In the genomic region with DNA sequence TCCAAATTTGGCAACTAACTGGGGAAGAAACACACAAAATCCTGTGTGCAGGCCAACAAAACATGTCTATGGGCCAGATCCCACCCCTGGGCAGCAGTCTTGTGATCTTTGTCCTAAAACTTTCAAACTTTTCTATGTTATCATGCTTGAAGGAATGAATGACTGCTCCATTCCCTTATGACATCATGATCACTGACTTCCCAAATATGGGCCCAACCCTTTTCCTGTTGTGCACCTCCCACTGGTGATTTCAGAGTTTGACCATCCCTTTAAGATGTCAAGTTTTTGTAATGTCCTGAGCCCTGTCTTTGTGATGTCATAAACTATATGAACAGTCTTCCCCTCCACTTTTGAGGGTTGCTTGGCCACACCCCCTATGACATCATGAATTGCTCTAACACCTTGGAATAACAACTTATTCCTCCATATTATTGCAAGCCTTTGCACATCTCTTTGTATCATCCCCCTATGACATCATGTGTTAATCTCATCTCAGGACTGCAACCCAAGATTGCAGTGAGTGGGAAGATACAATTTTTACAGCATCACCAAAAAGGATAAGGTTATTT, we compare ENCODE assay signal across 21 cellular contexts.
"Had no signal": no experiment of that assay in that cellular context is flagged by ENCODE, and none has a peak within 500 bp of the region (broad histone marks: within the 10 kb centered on the region; RNA-seq: fewer than 3 reads in every experiment).

No MANE protein-coding gene starts in this region.

- H3K4me2 ChIP-seq: hepatocyte had no signal

- H3K36me3 ChIP-seq: thyroid gland had no signal

- H3K4me1 Mint-ChIP-seq: natural killer cell; stimulated activated naive B cell treated with anti-CD40 and anti-IgM and Interleukin-4, amounts not matched to agents 10 μg/mL and 1 μg/mL and 100 μg/mL, for 72 hours; WTC11 had no signal

- H3K27ac Mint-ChIP-seq: activated CD4-positive, alpha-beta memory T cell treated with anti-CD3 and anti-CD28 coated beads, Interleukin-2, amount 10 ng/mL, durations not matched to agents 7 days and 5 days; activated naive CD4-positive, alpha-beta T cell treated with anti-CD3 and anti-CD28 coated beads, Interleukin-2, amount 50 U/mL, for 24 hours; brain; natural killer cell; stimulated activated naive B cell treated with anti-CD40 and anti-IgM and Interleukin-4, amounts not matched to agents 10 μg/mL and 1 μg/mL and 100 μg/mL, for 72 hours; T-helper 17 cell; WTC11 had no signal

- H3K4me3 ChIP-seq: hepatocyte, thyroid gland had no signal

- H3K4me1 ChIP-seq: thyroid gland had no signal

- H3K9me3 ChIP-seq: thyroid gland had no signal

- ATAC-seq: activated T-cell treated with anti-CD3 and anti-CD28 coated beads, Interleukin-2, amount 50 U/mL, for 4 hours; left ventricle myocardium superior; natural killer cell; stimulated activated naive B cell treated with anti-CD40 and anti-IgM and Interleukin-4, amounts not matched to agents 10 μg/mL and 1 μg/mL and 100 μg/mL, for 72 hours; T-helper 17 cell; WTC11 had no signal

- H2AFZ ChIP-seq: hepatocyte had no signal

- H3K27me3 ChIP-seq: hepatocyte, thyroid gland had no signal

- H3K27ac ChIP-seq: hepatocyte, thyroid gland had no signal

- H3K27me3 Mint-ChIP-seq: activated naive CD4-positive, alpha-beta T cell treated with anti-CD3 and anti-CD28 coated beads, Interleukin-2, amount 50 U/mL, for 24 hours; brain had no signal

- H3K9me3 Mint-ChIP-seq: activated CD4-positive, alpha-beta memory T cell treated with anti-CD3 and anti-CD28 coated beads, Interleukin-2, amount 10 ng/mL, durations not matched to agents 7 days and 5 days; activated naive CD4-positive, alpha-beta T cell treated with anti-CD3 and anti-CD28 coated beads, Interleukin-2, amount 50 U/mL, for 24 hours; activated T-cell treated with anti-CD3 and anti-CD28 coated beads, Interleukin-2, amount 50 U/mL, for 4 hours; natural killer cell; stimulated activated naive B cell treated with anti-CD40 and anti-IgM and Interleukin-4, amounts not matched to agents 10 μg/mL and 1 μg/mL and 100 μg/mL, for 72 hours; WTC11 had no signal

- H3K36me3 Mint-ChIP-seq: activated naive CD4-positive, alpha-beta T cell treated with anti-CD3 and anti-CD28 coated beads, Interleukin-2, amount 50 U/mL, for 24 hours; brain; natural killer cell; stimulated activated naive B cell treated with anti-CD40 and anti-IgM and Interleukin-4, amounts not matched to agents 10 μg/mL and 1 μg/mL and 100 μg/mL, for 72 hours; WTC11 had no signal

- H3K79me2 ChIP-seq: hepatocyte had no signal

- H3K4me3 Mint-ChIP-seq: activated CD4-positive, alpha-beta memory T cell treated with anti-CD3 and anti-CD28 coated beads, Interleukin-2, amount 10 ng/mL, durations not matched to agents 7 days and 5 days; activated naive CD4-positive, alpha-beta T cell treated with anti-CD3 and anti-CD28 coated beads, Interleukin-2, amount 50 U/mL, for 24 hours; activated T-cell treated with anti-CD3 and anti-CD28 coated beads, Interleukin-2, amount 50 U/mL, for 4 hours; brain; natural killer cell; stimulated activated naive B cell treated with anti-CD40 and anti-IgM and Interleukin-4, amounts not matched to agents 10 μg/mL and 1 μg/mL and 100 μg/mL, for 72 hours; T-helper 17 cell; WTC11 had no signal

- DNase-seq: activated CD4-positive, alpha-beta memory T cell treated with anti-CD3 and anti-CD28 coated beads, Interleukin-2, amount 10 ng/mL, durations not matched to agents 7 days and 5 days; activated CD4-positive, alpha-beta T cell treated with anti-CD3 and anti-CD28 coated beads for 4 hours; activated effector memory CD4-positive, alpha-beta T cell treated with anti-CD3 and anti-CD28 coated beads, Interleukin-2, amount 50 U/mL, for 16 hours; activated T-cell treated with anti-CD3 and anti-CD28 coated beads, Interleukin-2, amount 50 U/mL, for 4 hours; amygdala; cerebellar nuclear complex; effector CD8-positive, alpha-beta T cell; kidney; left ventricle myocardium superior; mesendoderm; natural killer cell; posterior cingulate gyrus; stimulated activated CD4-positive, alpha-beta T cell treated with anti-CD3 and anti-CD28 coated beads, Interleukin-15, amount 100 ng/mL, for 24 hours; stimulated activated CD4-positive, alpha-beta T cell treated with anti-CD3 and anti-CD28 coated beads, Interleukin-4, amount 100 ng/mL, for 1 hour; stimulated activated naive B cell treated with anti-CD40 and anti-IgM and Interleukin-4, amounts not matched to agents 10 μg/mL and 1 μg/mL and 100 μg/mL, for 72 hours; T-helper 17 cell; thyroid gland had no signal
